In genomic region chr20:1267161-1267560, GRCh38 we compare ENCODE assay signal across 11 cellular contexts. TPM values are rescaled to one million over a fixed set of nuclear protein-coding genes. Genes with fewer than 3 reads are reported as not detected.
A peak's percentile ranks its signal among the peaks of the same experiment; 100 is the strongest.
DNase-seq lines count a peak whose midpoint lies in the region; ATAC-seq and TF ChIP-seq lines count a peak whose summit lies in the region.
"Had no signal": no experiment of that assay in that cellular context is flagged by ENCODE, and none has a peak within 500 bp of the region (broad histone marks: within the 10 kb centered on the region; RNA-seq: fewer than 3 reads in every experiment).

No MANE protein-coding gene starts in this region.

- no peaks in the 10 kb centered on the region for H3K9me3 ChIP-seq in skeletal muscle satellite cell (replicated peaks; ENCODE audit: low read length)
- H3K9me3 ChIP-seq: tibial nerve had no signal

- peaks cover 17% of the 10 kb centered on the region for H3K4me1 Mint-ChIP-seq in T-helper 2 cell treated with Interferon-gamma antibody and Interleukin-4, amounts not matched to agents 5 μg/mL and 100 μg/mL, for 36 hours (ENCODE audit: low read depth)

- no peak for ATAC-seq in GM21515 (IDR thresholded peaks at IDR 0.05; ENCODE audit: unreplicated experiment)
- no peak for ATAC-seq in GM19328 (IDR thresholded peaks at IDR 0.05; ENCODE audit: unreplicated experiment)

- peaks cover 3% of the 10 kb centered on the region for H3K36me3 Mint-ChIP-seq in T-helper 2 cell treated with Interferon-gamma antibody and Interleukin-4, amounts not matched to agents 5 μg/mL and 100 μg/mL, for 36 hours (ENCODE audit: low read depth)

- H3K4me2 ChIP-seq in skeletal muscle satellite cell (ENCODE audit: low read length), result peak overlapping the region; percentile 90

- H3K27ac Mint-ChIP-seq in T-helper 2 cell treated with Interferon-gamma antibody and Interleukin-4, amounts not matched to agents 5 μg/mL and 100 μg/mL, for 36 hours, result no peak overlapping the region

- H3K4me3 ChIP-seq in WI38 (ENCODE audit: low read depth, low read length), result peak overlapping the region; percentile 76
- H3K4me3 ChIP-seq in fibroblast of pulmonary artery (replicated peaks; ENCODE audit: low read depth, low read length), result peak overlapping the region; percentile 72
- H3K4me3 ChIP-seq in skeletal muscle satellite cell (ENCODE audit: low read length), result peak overlapping the region; percentile 78

- peaks cover 17% of the 10 kb centered on the region for H3K4me1 ChIP-seq in skeletal muscle satellite cell (ENCODE audit: control insufficient read depth, insufficient read depth, low read length)

- H3K4me3 Mint-ChIP-seq in T-helper 2 cell treated with Interferon-gamma antibody and Interleukin-4, amounts not matched to agents 5 μg/mL and 100 μg/mL, for 36 hours, result peak overlapping the region; percentile 80

- no peaks in the 10 kb centered on the region for H3K36me3 ChIP-seq in skeletal muscle satellite cell (ENCODE audit: insufficient read depth, low read length)
- H3K36me3 ChIP-seq: tibial nerve had no signal

- peak overlapping the region; percentile 59 for H3K9ac ChIP-seq in skeletal muscle satellite cell (ENCODE audit: low read depth, low read length)

- peaks cover 3% of the 10 kb centered on the region for H3K27me3 Mint-ChIP-seq in T-helper 2 cell treated with Interferon-gamma antibody and Interleukin-4, amounts not matched to agents 5 μg/mL and 100 μg/mL, for 36 hours (ENCODE audit: low read depth)

- peaks cover 4% of the 10 kb centered on the region for H3K9me3 Mint-ChIP-seq in T-helper 2 cell treated with Interferon-gamma antibody and Interleukin-4, amounts not matched to agents 5 μg/mL and 100 μg/mL, for 36 hours

- H3K27me3 ChIP-seq in skeletal muscle satellite cell (ENCODE audit: control insufficient read depth, insufficient read depth, low read length), result no peaks in the 10 kb centered on the region

- DNase-seq in T-helper 2 cell treated with Interferon-gamma antibody and Interleukin-4, amounts not matched to agents 5 μg/mL and 100 μg/mL, for 36 hours (ENCODE audit: low spot score), result no peak
- DNase-seq in T-helper 2 cell, result no peak
- no peak for DNase-seq in fibroblast of pulmonary artery (ENCODE audit: low read depth)
- DNase-seq in HPDE6-E6E7 (ENCODE audit: extremely low spot score), result no peak
- DNase-seq: NCI-H187 had no signal

- TF ChIP-seq CTCF in WI38 (IDR thresholded peaks at IDR 0.05; ENCODE audit: low read depth, low read length) (no peak), fibroblast of pulmonary artery (IDR thresholded peaks at IDR 0.05; ENCODE audit: low read length, missing control alignments) (no peak)

RNA-seq across cellular contexts. Expression of gene SNPH, which starts 1.1 kb away (rescaled TPM):
- 7.1 and 7.2 TPM in 2 replicates for total RNA-seq in skeletal muscle satellite cell (2012; rRNA removed)

RNA-seq across cellular contexts. Expression of gene RAD21L1, which starts 41.3 kb away (rescaled TPM):
- not detected in 2 replicates for total RNA-seq in skeletal muscle satellite cell (2012; rRNA removed)
- total RNA-seq: renal cortical epithelial cell had no signal
